In the genomic region with DNA sequence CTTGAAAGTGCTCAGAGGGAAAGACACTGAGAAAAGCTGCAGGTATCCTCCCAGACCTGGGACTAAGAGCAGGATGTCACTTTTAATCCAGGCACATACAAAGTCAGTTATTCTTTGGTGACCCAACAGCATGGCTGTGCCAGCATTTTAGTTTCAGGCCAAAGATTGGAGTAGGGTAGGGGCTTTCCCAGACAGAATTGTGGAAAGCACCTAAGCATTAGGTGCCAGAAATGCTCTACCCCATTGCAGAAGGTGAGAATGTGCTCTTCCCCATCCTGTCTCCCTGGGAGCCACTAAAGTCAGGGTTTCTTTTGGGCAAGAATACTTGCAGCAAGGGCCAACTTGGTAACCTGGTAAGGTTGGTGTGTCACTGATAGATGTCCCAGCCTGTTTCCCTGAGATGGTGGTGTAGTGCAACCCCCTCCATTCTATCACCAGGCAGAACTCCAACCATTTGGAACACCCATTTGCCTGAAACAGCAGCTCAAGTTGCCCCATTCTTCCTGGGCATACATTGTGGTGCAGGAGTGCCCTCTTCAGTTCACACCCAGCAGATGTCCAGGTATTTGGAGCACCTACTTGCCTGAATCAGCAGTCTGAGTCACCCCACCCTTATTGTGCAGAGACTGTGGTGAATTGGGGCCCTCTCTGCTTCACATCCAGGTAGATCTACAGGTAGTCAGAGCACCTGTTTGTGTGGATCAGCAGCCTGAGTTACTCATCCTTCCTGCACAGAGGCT, we compare ENCODE assay signal across 13 cellular contexts.
A peak's percentile ranks its signal among the peaks of the same experiment; 100 is the strongest.
DNase-seq lines count a peak whose midpoint lies in the region; ATAC-seq, FAIRE-seq and TF ChIP-seq lines count a peak whose summit lies in the region.
"Had no signal": no experiment of that assay in that cellular context is flagged by ENCODE, and none has a peak within 500 bp of the region (broad histone marks: within the 10 kb centered on the region; RNA-seq: fewer than 3 reads in every experiment).

No MANE protein-coding gene starts in this region.

- intact Hi-C loops in GM12878 (cut with micrococcal nuclease; ENCODE audit: unreplicated experiment) (no loop called here), OCI-LY7 (cut with micrococcal nuclease; ENCODE audit: unreplicated experiment) (no loop called here), left ventricle myocardium superior (cut with micrococcal nuclease) (no loop called here), Caco-2 (cut with micrococcal nuclease; ENCODE audit: unreplicated experiment) (no loop called here)

- RAD21 ChIA-PET in GM12878 (lab: Charles Lee; ENCODE audit: unreplicated experiment), result no interaction called here

- SMC1A ChIA-PET in GM12878 (lab: Charles Lee; ENCODE audit: uncharacterized antibody, unreplicated experiment), result interaction anchor here (1.0 kb wide), 1 partner anchor 78 kb away, joined by 3 read pairs; no protein-coding TSS in a partner anchor

- H4K20me1 ChIP-seq in GM12878 (ENCODE audit: control insufficient read depth, insufficient read depth) (no peaks in the 10 kb centered on the region), OCI-LY7 (ENCODE audit: insufficient read depth, low read length) (no peaks in the 10 kb centered on the region)

- H3K27ac Mint-ChIP-seq in Caco-2 (ENCODE audit: unreplicated experiment), result no peak overlapping the region

- DNase-seq in GM12892 (ENCODE audit: insufficient read length), result no peak
- DNase-seq in GM12878 (ENCODE audit: low read depth, low spot score), result no peak
- no peak for DNase-seq in left lobe of liver (ENCODE audit: low spot score)
- no peak for DNase-seq in OCI-LY7 (ENCODE audit: low spot score)
- no peak for DNase-seq in left ventricle myocardium superior
- no peak for DNase-seq in Caco-2
- DNase-seq: C1 segment of cervical spinal cord, NCI-H1092 treated with DMSO at 0.1 percent for 48 hours, NCI-H2081 treated with DMSO at 0.1 percent for 48 hours, SHP77, SK-N-SH had no signal

- H3K9me3 ChIP-seq in HEK293 (ENCODE audit: control insufficient read depth, insufficient read depth, low read depth, low read length) (peaks cover 3% of the 10 kb centered on the region; the same call in 1 of the 2 replicates), GM12878 (replicated peaks; ENCODE audit: control insufficient read depth, insufficient read depth, low read length) (no peaks in the 10 kb centered on the region; the same call in 2 of the 3 replicates), OCI-LY7 (ENCODE audit: low read length) (no peaks in the 10 kb centered on the region), Caco-2 (no peaks in the 10 kb centered on the region)
- H3K9me3 ChIP-seq: SK-N-SH had no signal

- H3K4me1 ChIP-seq in HEK293 (ENCODE audit: control insufficient read depth, insufficient read depth, low read length) (no peaks in the 10 kb centered on the region), GM12878 (ENCODE audit: control insufficient read depth, insufficient read depth, low read length) (no peaks in the 10 kb centered on the region), OCI-LY7 (ENCODE audit: insufficient read depth, low read length, poor library complexity, severe bottlenecking) (no peaks in the 10 kb centered on the region), Caco-2 (no peaks in the 10 kb centered on the region)

- CTCF ChIA-PET in HEK293 (lab: Yijun Ruan, JAX) (no interaction called here), GM12878 (lab: Yijun Ruan, JAX) (no interaction called here), OCI-LY7 (lab: Charles Lee; ENCODE audit: unreplicated experiment) (no interaction called here), Caco-2 (lab: Charles Lee) (no interaction called here)

- H3K27me3 ChIP-seq in GM12878 (replicated peaks in 1 of 2; ENCODE audit: control insufficient read depth in 2 of 2, insufficient read depth in 2 of 2, low read length in 1 of 2) (no peaks in the 10 kb centered on the region), Caco-2 (replicated peaks; ENCODE audit: control insufficient read depth, insufficient read depth, low read length) (no peaks in the 10 kb centered on the region)

- no peaks in the 10 kb centered on the region for H3K36me3 ChIP-seq in HEK293 (ENCODE audit: control insufficient read depth in 2 of 2, insufficient read depth in 1 of 2, low read length in 2 of 2)
- H3K36me3 ChIP-seq in GM12878 (ENCODE audit: control insufficient read depth in 2 of 2, insufficient read depth in 2 of 2, low read length in 1 of 2), result no peaks in the 10 kb centered on the region
- H3K36me3 ChIP-seq in OCI-LY7 (ENCODE audit: insufficient read depth, low read length), result no peaks in the 10 kb centered on the region
- no peaks in the 10 kb centered on the region for H3K36me3 ChIP-seq in Caco-2 (ENCODE audit: control insufficient read depth, insufficient read depth, low read length)

- no peak for TF ChIP-seq EP300 in GM12878 (IDR thresholded peaks at IDR 0.05; ENCODE audit: borderline replicate concordance in 1 of 2, control insufficient read depth in 1 of 2, low read depth in 2 of 2, low read length in 2 of 2)

- H3K27me3 Mint-ChIP-seq in Caco-2 (ENCODE audit: insufficient read depth, unreplicated experiment), result no peaks in the 10 kb centered on the region

- TF ChIP-seq POLR2A in GM12892 (IDR thresholded peaks at IDR 0.05; ENCODE audit: low read depth, low read length) (no peak), GM12878 (IDR thresholded peaks at IDR 0.05; ENCODE audit: low read depth, low read length) (no peak)

- no peak overlapping the region for H3K4me3 Mint-ChIP-seq in Caco-2 (ENCODE audit: unreplicated experiment)

- H3K79me2 ChIP-seq in GM12878 (ENCODE audit: control insufficient read depth, insufficient read depth, low read length), result no peaks in the 10 kb centered on the region
- H3K79me2 ChIP-seq in OCI-LY7 (ENCODE audit: insufficient read depth, low read depth, low read length), result no peaks in the 10 kb centered on the region

- H3K4me1 Mint-ChIP-seq in Caco-2 (ENCODE audit: low read depth, unreplicated experiment), result no peaks in the 10 kb centered on the region

- H3K4me3 ChIP-seq in HEK293 (ENCODE audit: low read depth, low read length) (no peak overlapping the region), GM12878 (no peak overlapping the region), OCI-LY7 (ENCODE audit: low read depth, low read length, poor library complexity, severe bottlenecking) (no peak overlapping the region), Caco-2 (ENCODE audit: low read depth, low read length) (no peak overlapping the region)

- no peaks in the 10 kb centered on the region for H3K36me3 Mint-ChIP-seq in Caco-2 (ENCODE audit: insufficient read depth, unreplicated experiment)

- FAIRE-seq in GM12892 (lab: Jason Lieb, UNC) (peak; percentile 44), GM12878 (lab: Jason Lieb, UNC) (no peak)
- FAIRE-seq: H54 had no signal

- no TSS peak for BruUV-seq in GM12878 (replicated peaks; lab: Mats Ljungman, UMichigan)
- BruUV-seq in OCI-LY7 (replicated peaks; lab: Mats Ljungman, UMichigan), result no TSS peak
- BruUV-seq in Caco-2 (replicated peaks; lab: Mats Ljungman, UMichigan), result no TSS peak

- POLR2A ChIA-PET in HEK293 (lab: Yijun Ruan, JAX) (no interaction called here), GM12878 (lab: Charles Lee) (no interaction called here), OCI-LY7 (lab: Charles Lee) (no interaction called here), Caco-2 (lab: Charles Lee) (no interaction called here)

- H3K27ac ChIP-seq in HEK293 (ENCODE audit: extremely low read depth, low read depth, low read length), result no peak overlapping the region
- H3K27ac ChIP-seq in GM12878 (ENCODE audit: control insufficient read depth, insufficient read depth), result no peak overlapping the region
- no peak overlapping the region for H3K27ac ChIP-seq in OCI-LY7 (ENCODE audit: low read depth, low read length, poor library complexity, severe bottlenecking)

- TF ChIP-seq CTCF in HEK293 (tag by site-specific recombination; IDR thresholded peaks at IDR 0.05) (no peak), GM12878 (IDR thresholded peaks at IDR 0.05 in 2 of 3, conservative IDR thresholded peaks at IDR 0.05 in 1 of 3; ENCODE audit: control insufficient read depth in 2 of 3, extremely low read depth in 1 of 3, insufficient read depth in 1 of 3, low read depth in 3 of 3, low read length in 3 of 3) (no peak), OCI-LY7 (conservative IDR thresholded peaks at IDR 0.05; ENCODE audit: low read length) (no peak), Caco-2 (IDR thresholded peaks at IDR 0.05; ENCODE audit: insufficient read depth in 1 of 2, low read depth in 1 of 2, low read length in 1 of 2, severe bottlenecking in 1 of 2, unreplicated experiment in 1 of 2) (no peak)

- H2AFZ ChIP-seq in GM12878 (ENCODE audit: control insufficient read depth, low read depth, low read length) (no peak overlapping the region), OCI-LY7 (ENCODE audit: low read length) (no peak overlapping the region)

- TF ChIP-seq RAD21 in GM12878 (IDR thresholded peaks at IDR 0.05; ENCODE audit: insufficient read depth, low read depth, low read length), result no peak

- ATAC-seq in GM12878, result peak; percentile 23; the same call in 2 of the 3 replicates
- peak; percentile 62 for ATAC-seq in left lobe of liver
- no peak for ATAC-seq in left ventricle myocardium superior

- H3K9me3 Mint-ChIP-seq in Caco-2 (ENCODE audit: unreplicated experiment), result no peaks in the 10 kb centered on the region

- H3K9me2 ChIP-seq in OCI-LY7 (ENCODE audit: insufficient read depth, low read length), result no peaks in the 10 kb centered on the region
- H3K9me2 ChIP-seq: SK-N-SH had no signal

- H3K4me2 ChIP-seq in GM12878 (ENCODE audit: control insufficient read depth, insufficient read depth) (no peak overlapping the region), OCI-LY7 (ENCODE audit: low read length) (no peak overlapping the region)
- H3K4me2 ChIP-seq: SK-N-SH had no signal

- H3K9ac ChIP-seq in GM12878 (ENCODE audit: control insufficient read depth, insufficient read depth, low read length), result no peak overlapping the region
- H3K9ac ChIP-seq: SK-N-SH had no signal

- in situ Hi-C loops in GM12878 (cut with MboI), result no loop called here
